1 cellular context compared by ENCODE assay signal in genomic region chr6:13695217-13695616, GRCh38.
TF ChIP-seq lines count a peak whose summit lies in the region.

No MANE protein-coding gene starts in this region.

TF ChIP-seq in HEK293, 187 proteins besides CTCF, POLR2A, EP300 and RAD21:
- peak; percentile 69; the same call in 1 of the 2 replicates for TF ChIP-seq ZNF362 (tag by site-specific recombination; IDR thresholded peaks at IDR 0.05)
- TF ChIP-seq ZBTB1 (tag by site-specific recombination; IDR thresholded peaks at IDR 0.05) = no peak
- TF ChIP-seq ZNF404 (tag by site-specific recombination; IDR thresholded peaks at IDR 0.05) = no peak
- no peak for TF ChIP-seq SETDB1 (IDR thresholded peaks at IDR 0.05; ENCODE audit: insufficient read length, low read length)
- TF ChIP-seq ZNF112 (tag by site-specific recombination; IDR thresholded peaks at IDR 0.05) = no peak
- TF ChIP-seq ZNF19 (tag by site-specific recombination; IDR thresholded peaks at IDR 0.05; ENCODE audit: low read depth) = no peak
